In the genomic region with DNA sequence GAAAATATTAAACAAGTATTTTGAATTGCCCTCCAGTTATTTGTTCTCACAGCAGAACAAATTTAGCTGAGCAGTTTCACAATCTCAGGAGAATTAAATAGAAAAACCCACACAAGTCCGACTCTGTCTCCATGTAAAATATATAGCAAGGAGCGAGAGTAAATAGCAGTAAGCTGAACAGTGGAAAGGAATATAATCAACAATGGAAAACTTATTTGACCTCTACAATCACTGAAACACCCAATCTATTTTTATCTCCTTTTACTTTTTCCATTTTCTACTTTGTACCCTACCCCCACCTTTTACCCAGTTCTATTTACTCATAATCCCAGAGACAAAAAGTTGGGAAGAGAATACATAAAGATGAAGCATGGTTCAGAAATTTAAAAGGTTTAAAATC, we compare ENCODE assay signal across 15 cellular contexts.
"Had no signal": no experiment of that assay in that cellular context is flagged by ENCODE, and none has a peak within 500 bp of the region (broad histone marks: within the 10 kb centered on the region; RNA-seq: fewer than 3 reads in every experiment).

No MANE protein-coding gene starts in this region.

- H3K36me3 ChIP-seq: colonic mucosa, sigmoid colon, suprapubic skin, thyroid gland, uterus had no signal

- H3K9me3 ChIP-seq: colonic mucosa, lower lobe of right lung, sigmoid colon, suprapubic skin, thyroid gland, upper lobe of left lung, uterus had no signal

- H3K9me3 Mint-ChIP-seq: naive B cell, nephron had no signal

- H3K27ac Mint-ChIP-seq: nephron had no signal

- H3K27me3 Mint-ChIP-seq: naive B cell had no signal

- H3K4me3 ChIP-seq: colonic mucosa, lower lobe of right lung, sigmoid colon, skin epidermis, suprapubic skin, thyroid gland, upper lobe of left lung, uterus had no signal

- H3K4me3 Mint-ChIP-seq: naive B cell, nephron had no signal

- H3K4me1 ChIP-seq: colonic mucosa, suprapubic skin, uterus had no signal

- DNase-seq: colonic mucosa; dermis blood vessel endothelial cell; foreskin melanocyte; head of caudate nucleus; hippocampal formation; lower lobe of right lung; naive B cell; sigmoid colon; stimulated activated naive CD4-positive, alpha-beta T cell treated with Interleukin-2 at 50 U/mL for 16 hours; upper lobe of left lung; uterus had no signal

- H3K27ac ChIP-seq: colonic mucosa, lower lobe of right lung, sigmoid colon, skin epidermis, suprapubic skin, thyroid gland, upper lobe of left lung, uterus had no signal

- H3K27me3 ChIP-seq: colonic mucosa, sigmoid colon, suprapubic skin, thyroid gland, upper lobe of left lung, uterus had no signal
